Comparison of ENCODE assay signal across 16 cellular contexts in genomic region chr12:802242-802995, GRCh38. TPM values are rescaled to one million over a fixed set of nuclear protein-coding genes. Genes with fewer than 3 reads are reported as not detected.
DNase-seq lines count a peak whose midpoint lies in the region; ATAC-seq and TF ChIP-seq lines count a peak whose summit lies in the region.
"Had no signal": no experiment of that assay in that cellular context is flagged by ENCODE, and none has a peak within 500 bp of the region (broad histone marks: within the 10 kb centered on the region; RNA-seq: fewer than 3 reads in every experiment).

No MANE protein-coding gene starts in this region.

- H3K4me3 Mint-ChIP-seq in activated T-cell treated with anti-CD3 and anti-CD28 coated beads, Interleukin-2, amount 50 U/mL, for 24 hours: no peak overlapping the region
- H3K4me3 Mint-ChIP-seq in stimulated activated naive B cell treated with anti-CD40 and anti-IgM and Interleukin-4, amounts not matched to agents 10 μg/mL and 1 μg/mL and 100 μg/mL, for 72 hours: peak overlapping the region; percentile 10 to 26

- no peaks in the 10 kb centered on the region for H3K9me2 ChIP-seq in MM.1S (replicated peaks; ENCODE audit: insufficient read depth, low read length)

- no peak overlapping the region for H3K4me3 ChIP-seq in MM.1S (ENCODE audit: low read length)
- H3K4me3 ChIP-seq in fibroblast of the aortic adventitia (ENCODE audit: low read depth, low read length): no peak overlapping the region
- H3K4me3 ChIP-seq in breast epithelium: no peak overlapping the region
- H3K4me3 ChIP-seq: lower lobe of right lung, upper lobe of left lung had no signal

- peak overlapping the region; percentile 77 for H3K27ac Mint-ChIP-seq in activated T-cell treated with anti-CD3 and anti-CD28 coated beads, Interleukin-2, amount 50 U/mL, for 24 hours
- H3K27ac Mint-ChIP-seq in stimulated activated naive B cell treated with anti-CD40 and anti-IgM and Interleukin-4, amounts not matched to agents 10 μg/mL and 1 μg/mL and 100 μg/mL, for 72 hours: no peak overlapping the region

- H3K27me3 ChIP-seq in MM.1S (replicated peaks; ENCODE audit: insufficient read depth, low read length) (no peaks in the 10 kb centered on the region), breast epithelium (no peaks in the 10 kb centered on the region)
- H3K27me3 ChIP-seq: upper lobe of left lung had no signal

- POLR2A ChIA-PET in RWPE1 (lab: Yijun Ruan, JAX; ENCODE audit: low non-redundant PET): no interaction called here

- CTCF ChIA-PET in RWPE1 (lab: Yijun Ruan, JAX): interaction anchor here (0.7 kb wide), 1 partner anchor 25 kb away, joined by 7 read pairs; no protein-coding TSS in a partner anchor

- TF ChIP-seq CTCF in MM.1S (IDR thresholded peaks at IDR 0.05; ENCODE audit: low read length): no peak
- no peak for TF ChIP-seq CTCF in fibroblast of the aortic adventitia (IDR thresholded peaks at IDR 0.05; ENCODE audit: insufficient read depth, low read length)
- no peak for TF ChIP-seq CTCF in breast epithelium (IDR thresholded peaks at IDR 0.05)
- no peak for TF ChIP-seq CTCF in RWPE1 (conservative IDR thresholded peaks at IDR 0.05; ENCODE audit: low read depth)

- H3K36me3 ChIP-seq in MM.1S (replicated peaks; ENCODE audit: insufficient read depth, low read length) (no peaks in the 10 kb centered on the region), breast epithelium (no peaks in the 10 kb centered on the region)
- H3K36me3 ChIP-seq: lower lobe of right lung, upper lobe of left lung had no signal

- peaks cover 97% of the 10 kb centered on the region for H3K79me2 ChIP-seq in MM.1S (ENCODE audit: low read length)

- H3K36me3 Mint-ChIP-seq in activated T-cell treated with anti-CD3 and anti-CD28 coated beads, Interleukin-2, amount 50 U/mL, for 24 hours (ENCODE audit: low read depth): peaks cover 8% of the 10 kb centered on the region
- peaks cover 6 to 20% of the 10 kb centered on the region in 2 donors for H3K36me3 Mint-ChIP-seq in stimulated activated naive B cell treated with anti-CD40 and anti-IgM and Interleukin-4, amounts not matched to agents 10 μg/mL and 1 μg/mL and 100 μg/mL, for 72 hours

- DNase-seq in activated T-cell treated with anti-CD3 and anti-CD28 coated beads, Interleukin-2, amount 50 U/mL, for 24 hours: no peak
- no peak for DNase-seq in activated T-cell treated with anti-CD3 and anti-CD28 coated beads, Interleukin-2, amount 50 U/mL, for 48 hours
- DNase-seq in MM.1S (no peak), fibroblast of the aortic adventitia (ENCODE audit: low read depth) (peak; percentile 42), NOMO-1 (lab: John Stamatoyannopoulos, UW; ENCODE audit: unreplicated experiment in 2 of 2) (no peak), breast epithelium (ENCODE audit: low spot score in 2 of 2) (no peak), RWPE1 (ENCODE audit: low spot score) (no peak)
- DNase-seq in stimulated activated naive B cell treated with anti-CD40 and anti-IgM and Interleukin-4, amounts not matched to agents 10 μg/mL and 1 μg/mL and 100 μg/mL, for 72 hours: no peak
- DNase-seq: activated effector memory CD4-positive, alpha-beta T cell treated with Interleukin-2 at 50 U/mL for 16 hours; caudate nucleus; DMS53; hippocampal formation; lower lobe of right lung; NCI-H2029 treated with DMSO at 0.1 percent for 48 hours; stimulated activated CD4-positive, alpha-beta T cell treated with anti-CD3 and anti-CD28 coated beads, Interleukin-15, amount 100 ng/mL, for 24 hours; upper lobe of left lung had no signal

- H3K4me1 ChIP-seq in MM.1S (ENCODE audit: low read length) (peaks cover 27% of the 10 kb centered on the region), breast epithelium (peaks cover 0 to 6% of the 10 kb centered on the region in 2 donors)

- H3K27ac ChIP-seq in MM.1S (ENCODE audit: low read length) (no peak overlapping the region), breast epithelium (no peak overlapping the region), RWPE1 (no peak overlapping the region)
- H3K27ac ChIP-seq: lower lobe of right lung, upper lobe of left lung had no signal

- no peak overlapping the region for H3K9ac ChIP-seq in MM.1S (ENCODE audit: low read length)

- peaks cover 15% of the 10 kb centered on the region for H3F3A ChIP-seq in MM.1S (ENCODE audit: insufficient read depth, low read length)

- no peak for TF ChIP-seq POLR2A in breast epithelium (IDR thresholded peaks at IDR 0.05)

- H4K20me1 ChIP-seq in MM.1S (ENCODE audit: insufficient read depth, low read length): peaks cover 38% of the 10 kb centered on the region; the same call in 1 of the 2 replicates

- intact Hi-C loops in breast epithelium (cut with DNase I; ENCODE audit: low total_unique reads): no loop called here

- H3K4me2 ChIP-seq in MM.1S (ENCODE audit: low read depth, low read length): 0 out of 2 replicates have a peak overlapping the region, but pooled peaks have one; percentile 3

- H3K9me3 Mint-ChIP-seq in activated T-cell treated with anti-CD3 and anti-CD28 coated beads, Interleukin-2, amount 50 U/mL, for 24 hours: peaks cover 2% of the 10 kb centered on the region
- peaks cover 0 to 1% of the 10 kb centered on the region in 2 donors for H3K9me3 Mint-ChIP-seq in stimulated activated naive B cell treated with anti-CD40 and anti-IgM and Interleukin-4, amounts not matched to agents 10 μg/mL and 1 μg/mL and 100 μg/mL, for 72 hours

- no peaks in the 10 kb centered on the region for H3K9me3 ChIP-seq in MM.1S (replicated peaks; ENCODE audit: insufficient read depth, low read length)
- no peaks in the 10 kb centered on the region for H3K9me3 ChIP-seq in breast epithelium
- H3K9me3 ChIP-seq: lower lobe of right lung, upper lobe of left lung had no signal

- no peak overlapping the region for H2AFZ ChIP-seq in MM.1S (ENCODE audit: low read length)

- peaks cover 72% of the 10 kb centered on the region for H3K4me1 Mint-ChIP-seq in activated T-cell treated with anti-CD3 and anti-CD28 coated beads, Interleukin-2, amount 50 U/mL, for 24 hours (ENCODE audit: low read depth)
- H3K4me1 Mint-ChIP-seq in stimulated activated naive B cell treated with anti-CD40 and anti-IgM and Interleukin-4, amounts not matched to agents 10 μg/mL and 1 μg/mL and 100 μg/mL, for 72 hours: peaks cover 37 to 76% of the 10 kb centered on the region in 2 donors

- H3K27me3 Mint-ChIP-seq in activated T-cell treated with anti-CD3 and anti-CD28 coated beads, Interleukin-2, amount 50 U/mL, for 24 hours: no peaks in the 10 kb centered on the region
- H3K27me3 Mint-ChIP-seq in stimulated activated naive B cell treated with anti-CD40 and anti-IgM and Interleukin-4, amounts not matched to agents 10 μg/mL and 1 μg/mL and 100 μg/mL, for 72 hours: no peaks in the 10 kb centered on the region

- peak; percentile 53 to 55 for ATAC-seq in stimulated activated naive B cell treated with anti-CD40 and anti-IgM and Interleukin-4, amounts not matched to agents 10 μg/mL and 1 μg/mL and 100 μg/mL, for 72 hours (replicated peaks)
- ATAC-seq: lower lobe of right lung had no signal

RNA-seq across cellular contexts. Expression of gene WNK1, which starts 50.0 kb away (rescaled TPM):
- 57.8 and 91.7 TPM in 2 replicates for total RNA-seq in fibroblast of the aortic adventitia (ENCODE audit: low replicate concordance)
- 100 to 1,000 TPM; 173 to 192 (median 176) TPM for total RNA-seq in breast epithelium
